Comparison of ENCODE assay signal across 14 cellular contexts in genomic region chr14:97878727-97879126, GRCh38.
DNase-seq lines count a peak whose midpoint lies in the region; ATAC-seq, FAIRE-seq and TF ChIP-seq lines count a peak whose summit lies in the region.
"Had no signal": no experiment of that assay in that cellular context is flagged by ENCODE, and none has a peak within 500 bp of the region (broad histone marks: within the 10 kb centered on the region; RNA-seq: fewer than 3 reads in every experiment).

No MANE protein-coding gene starts in this region.

- no peaks in the 10 kb centered on the region for H3K36me3 ChIP-seq in CD8-positive, alpha-beta T cell (ENCODE audit: insufficient read depth, low read length)
- H3K36me3 ChIP-seq in esophagus squamous epithelium, result no peaks in the 10 kb centered on the region
- no peaks in the 10 kb centered on the region for H3K36me3 ChIP-seq in pancreas
- H3K36me3 ChIP-seq in spleen, result no peaks in the 10 kb centered on the region

- no peaks in the 10 kb centered on the region for H3K9me3 ChIP-seq in CD8-positive, alpha-beta T cell (ENCODE audit: low read length)
- H3K9me3 ChIP-seq in esophagus squamous epithelium, result no peaks in the 10 kb centered on the region
- no peaks in the 10 kb centered on the region for H3K9me3 ChIP-seq in pancreas
- no peaks in the 10 kb centered on the region for H3K9me3 ChIP-seq in spleen

- H3K4me3 ChIP-seq in CD8-positive, alpha-beta T cell (ENCODE audit: low read depth, low read length), result no peak overlapping the region
- H3K4me3 ChIP-seq in esophagus squamous epithelium, result no peak overlapping the region
- H3K4me3 ChIP-seq in pancreas, result no peak overlapping the region
- no peak overlapping the region for H3K4me3 ChIP-seq in spleen
- H3K4me3 ChIP-seq: GM12878 had no signal

- peaks cover 56% of the 10 kb centered on the region for H3K4me1 Mint-ChIP-seq in CD8-positive, alpha-beta T cell (ENCODE audit: low read depth)
- H3K4me1 Mint-ChIP-seq in T-helper 1 cell treated with Interleukin-12 subunit alpha and Interleukin-12 subunit beta and Interleukin-4 antibody, amounts not matched to agents 30 μg/mL and 1 μg/mL, for 36 hours (ENCODE audit: low read depth), result peaks cover 20% of the 10 kb centered on the region
- no peaks in the 10 kb centered on the region for H3K4me1 Mint-ChIP-seq in stimulated activated effector memory CD8-positive, alpha-beta T cell treated with anti-CD3 and anti-CD28 coated beads, Interleukin-12 subunit alpha, Interleukin-12 subunit beta, amount 100 ng/mL, for 72 hours
- H3K4me1 Mint-ChIP-seq: stimulated activated memory B cell treated with anti-CD40 and anti-IgM and Interleukin-4, amounts not matched to agents 10 μg/mL and 1 μg/mL and 100 μg/mL, for 72 hours had no signal

- no peak for TF ChIP-seq CTCF in CD8-positive, alpha-beta T cell (IDR thresholded peaks at IDR 0.05)
- TF ChIP-seq CTCF in esophagus squamous epithelium (IDR thresholded peaks at IDR 0.05), result no peak
- no peak for TF ChIP-seq CTCF in pancreas (IDR thresholded peaks at IDR 0.05)
- TF ChIP-seq CTCF in spleen (IDR thresholded peaks at IDR 0.05 in 8 of 11, conservative IDR thresholded peaks at IDR 0.05 in 3 of 11), result no peak

- H3K27ac ChIP-seq in CD8-positive, alpha-beta T cell (ENCODE audit: low read depth, low read length), result no peak overlapping the region
- H3K27ac ChIP-seq in esophagus squamous epithelium (peak overlapping the region in 3 of 4 donors; percentile 2 to 68 (median 54)), pancreas (no peak overlapping the region), spleen (no peak overlapping the region)

- H3K4me3 Mint-ChIP-seq in CD8-positive, alpha-beta T cell, result peak overlapping the region; percentile 0
- no peak overlapping the region for H3K4me3 Mint-ChIP-seq in T-helper 1 cell treated with Interleukin-12 subunit alpha and Interleukin-12 subunit beta and Interleukin-4 antibody, amounts not matched to agents 30 μg/mL and 1 μg/mL, for 36 hours
- no peak overlapping the region for H3K4me3 Mint-ChIP-seq in stimulated activated effector memory CD8-positive, alpha-beta T cell treated with anti-CD3 and anti-CD28 coated beads, Interleukin-12 subunit alpha, Interleukin-12 subunit beta, amount 100 ng/mL, for 72 hours
- H3K4me3 Mint-ChIP-seq: nephron progenitor cell; stimulated activated memory B cell treated with anti-CD40 and anti-IgM and Interleukin-4, amounts not matched to agents 10 μg/mL and 1 μg/mL and 100 μg/mL, for 72 hours had no signal

- H3K36me3 Mint-ChIP-seq in CD8-positive, alpha-beta T cell, result no peaks in the 10 kb centered on the region
- H3K36me3 Mint-ChIP-seq in T-helper 1 cell treated with Interleukin-12 subunit alpha and Interleukin-12 subunit beta and Interleukin-4 antibody, amounts not matched to agents 30 μg/mL and 1 μg/mL, for 36 hours (ENCODE audit: low read depth), result no peaks in the 10 kb centered on the region
- no peaks in the 10 kb centered on the region for H3K36me3 Mint-ChIP-seq in stimulated activated effector memory CD8-positive, alpha-beta T cell treated with anti-CD3 and anti-CD28 coated beads, Interleukin-12 subunit alpha, Interleukin-12 subunit beta, amount 100 ng/mL, for 72 hours
- H3K36me3 Mint-ChIP-seq: stimulated activated memory B cell treated with anti-CD40 and anti-IgM and Interleukin-4, amounts not matched to agents 10 μg/mL and 1 μg/mL and 100 μg/mL, for 72 hours had no signal

- DNase-seq in CD8-positive, alpha-beta T cell, result peak in 6 of 7 experiments; percentile 8 to 65 (median 16)
- DNase-seq in esophagus squamous epithelium (lab: John Stamatoyannopoulos, UW) (no peak), pancreas (peak in 2 of 6 donors; percentile 12 to 14), spleen (no peak)
- DNase-seq in stimulated activated effector memory CD8-positive, alpha-beta T cell treated with anti-CD3 and anti-CD28 coated beads, Interleukin-12 subunit alpha, Interleukin-12 subunit beta, amount 100 ng/mL, for 72 hours (ENCODE audit: low spot score in 2 of 2), result no peak
- DNase-seq: Calu3; effector memory CD4-positive, alpha-beta T cell; NCI-H1105; nephron progenitor cell had no signal

- H3K9me3 Mint-ChIP-seq in CD8-positive, alpha-beta T cell, result no peaks in the 10 kb centered on the region
- H3K9me3 Mint-ChIP-seq in T-helper 1 cell treated with Interleukin-12 subunit alpha and Interleukin-12 subunit beta and Interleukin-4 antibody, amounts not matched to agents 30 μg/mL and 1 μg/mL, for 36 hours, result no peaks in the 10 kb centered on the region
- no peaks in the 10 kb centered on the region for H3K9me3 Mint-ChIP-seq in stimulated activated effector memory CD8-positive, alpha-beta T cell treated with anti-CD3 and anti-CD28 coated beads, Interleukin-12 subunit alpha, Interleukin-12 subunit beta, amount 100 ng/mL, for 72 hours
- H3K9me3 Mint-ChIP-seq: nephron progenitor cell; stimulated activated memory B cell treated with anti-CD40 and anti-IgM and Interleukin-4, amounts not matched to agents 10 μg/mL and 1 μg/mL and 100 μg/mL, for 72 hours had no signal

- no peaks in the 10 kb centered on the region for H3K27me3 ChIP-seq in CD8-positive, alpha-beta T cell (ENCODE audit: insufficient read depth, low read length)
- H3K27me3 ChIP-seq in esophagus squamous epithelium (no peaks in the 10 kb centered on the region), pancreas (no peaks in the 10 kb centered on the region), spleen (replicated peaks in 1 of 7) (no peaks in the 10 kb centered on the region)

- H3K27ac Mint-ChIP-seq in CD8-positive, alpha-beta T cell, result peak overlapping the region; percentile 91
- peak overlapping the region; percentile 37 for H3K27ac Mint-ChIP-seq in T-helper 1 cell treated with Interleukin-12 subunit alpha and Interleukin-12 subunit beta and Interleukin-4 antibody, amounts not matched to agents 30 μg/mL and 1 μg/mL, for 36 hours
- H3K27ac Mint-ChIP-seq in stimulated activated effector memory CD8-positive, alpha-beta T cell treated with anti-CD3 and anti-CD28 coated beads, Interleukin-12 subunit alpha, Interleukin-12 subunit beta, amount 100 ng/mL, for 72 hours, result no peak overlapping the region
- H3K27ac Mint-ChIP-seq: nephron progenitor cell; stimulated activated memory B cell treated with anti-CD40 and anti-IgM and Interleukin-4, amounts not matched to agents 10 μg/mL and 1 μg/mL and 100 μg/mL, for 72 hours had no signal

- FAIRE-seq in pancreas (lab: Jason Lieb, UNC), result no peak
- FAIRE-seq: GM12878 had no signal

- CTCF ChIA-PET in CD8-positive, alpha-beta T cell (lab: Charles Lee), result interaction anchor here (1.5 kb wide), 1 partner anchor 21 kb away, joined by 3 read pairs; no protein-coding TSS in a partner anchor

- intact Hi-C loops in CD8-positive, alpha-beta T cell (cut with DNase I, micrococcal nuclease), result no loop called here
- intact Hi-C loops in esophagus squamous epithelium (cut with DNase I) (no loop called here), pancreas (cut with DNase I) (no loop called here), spleen (cut with DNase I; ENCODE audit: low total_unique reads) (no loop called here)

- POLR2A ChIA-PET in CD8-positive, alpha-beta T cell (lab: Charles Lee), result interaction anchor here (0.7 to 1.2 kb wide), 6 partner anchors 18 to 1600 kb away, joined by 3 to 4 read pairs (median 3); no protein-coding TSS in a partner anchor

- peak; percentile 79 for ATAC-seq in CD8-positive, alpha-beta T cell
- peak in 3 of 4 donors; percentile 47 to 61 (median 54) for ATAC-seq in pancreas
- no peak for ATAC-seq in stimulated activated effector memory CD8-positive, alpha-beta T cell treated with anti-CD3 and anti-CD28 coated beads, Interleukin-12 subunit alpha, Interleukin-12 subunit beta, amount 100 ng/mL, for 72 hours
- no peak for ATAC-seq in GM18861 (IDR thresholded peaks at IDR 0.05; ENCODE audit: unreplicated experiment)
- ATAC-seq in GM18511 (IDR thresholded peaks at IDR 0.05; ENCODE audit: unreplicated experiment), result no peak
- ATAC-seq: GM12878; stimulated activated memory B cell treated with anti-CD40 and anti-IgM and Interleukin-4, amounts not matched to agents 10 μg/mL and 1 μg/mL and 100 μg/mL, for 72 hours had no signal

- TF ChIP-seq POLR2A in esophagus squamous epithelium (IDR thresholded peaks at IDR 0.05), result no peak
- TF ChIP-seq POLR2A in spleen (IDR thresholded peaks at IDR 0.05), result no peak

- no peaks in the 10 kb centered on the region for H3K27me3 Mint-ChIP-seq in CD8-positive, alpha-beta T cell (ENCODE audit: low read depth)
- no peaks in the 10 kb centered on the region for H3K27me3 Mint-ChIP-seq in T-helper 1 cell treated with Interleukin-12 subunit alpha and Interleukin-12 subunit beta and Interleukin-4 antibody, amounts not matched to agents 30 μg/mL and 1 μg/mL, for 36 hours (ENCODE audit: low read depth)
- H3K27me3 Mint-ChIP-seq: stimulated activated memory B cell treated with anti-CD40 and anti-IgM and Interleukin-4, amounts not matched to agents 10 μg/mL and 1 μg/mL and 100 μg/mL, for 72 hours had no signal

- H3K4me1 ChIP-seq in CD8-positive, alpha-beta T cell (ENCODE audit: insufficient read depth, low read length), result peaks cover 37% of the 10 kb centered on the region
- peaks cover 3 to 16% (median 10%) of the 10 kb centered on the region in 3 donors for H3K4me1 ChIP-seq in esophagus squamous epithelium
- no peaks in the 10 kb centered on the region for H3K4me1 ChIP-seq in pancreas
- H3K4me1 ChIP-seq in spleen, result no peaks in the 10 kb centered on the region

- WGBS in esophagus squamous epithelium, 2 donors, result 20% methylated on average over 5 of the region's 5 CpGs
- WGBS in pancreas, 2 donors, result 35 to 36% methylated on average over 5 of the region's 5 CpGs
- 33 to 54% (median 44%) methylated on average over 5 of the region's 5 CpGs for WGBS in spleen, 5 donors

Comparison
In these comparisons a context has a peak if more than half of its experiments do, and no peak if none do; other contexts are left out.
1. ATAC-seq: peak in CD8-positive, alpha-beta T cell (single experiment) and pancreas (3 of 4); none in stimulated activated effector memory CD8-positive, alpha-beta T cell treated with anti-CD3 and anti-CD28 coated beads, Interleukin-12 subunit alpha, Interleukin-12 subunit beta, amount 100 ng/mL, for 72 hours (single experiment), GM18861 (single experiment) and GM18511 (single experiment).
2. DNase-seq: peak in CD8-positive, alpha-beta T cell (6 of 7); none in esophagus squamous epithelium (single experiment), stimulated activated effector memory CD8-positive, alpha-beta T cell treated with anti-CD3 and anti-CD28 coated beads, Interleukin-12 subunit alpha, Interleukin-12 subunit beta, amount 100 ng/mL, for 72 hours (0 of 2) and spleen (single experiment).
3. H3K27ac ChIP-seq: peak in esophagus squamous epithelium (3 of 4); none in CD8-positive, alpha-beta T cell (single experiment), pancreas (0 of 4) and spleen (0 of 8).